ENCODE assay signal across 28 cellular contexts in genomic region chr1:168474322-168474721, GRCh38.
"Had no signal": no experiment of that assay in that cellular context is flagged by ENCODE, and none has a peak within 500 bp of the region (broad histone marks: within the 10 kb centered on the region; RNA-seq: fewer than 3 reads in every experiment).

No MANE protein-coding gene starts in this region.

- H3K36me3 Mint-ChIP-seq: natural killer cell; neural progenitor cell; stimulated activated effector memory CD8-positive, alpha-beta T cell treated with anti-CD3 and anti-CD28 coated beads, Interleukin-12 subunit alpha, Interleukin-12 subunit beta, amount 100 ng/mL, for 72 hours; stimulated activated naive B cell treated with anti-CD40 and anti-IgM and Interleukin-4, amounts not matched to agents 10 μg/mL and 1 μg/mL and 100 μg/mL, for 72 hours had no signal

- H3K79me2 ChIP-seq: parathyroid adenoma had no signal

- H3K36me3 ChIP-seq: neural progenitor cell, ovary, spleen, stomach, thoracic aorta, tibial artery, transverse colon, upper lobe of left lung, uterus had no signal

- H3K9me3 ChIP-seq: ovary, psoas muscle, thoracic aorta, tibial artery, uterus had no signal

- H3K27ac Mint-ChIP-seq: nephron; progenitor cell of endocrine pancreas; stimulated activated effector memory CD8-positive, alpha-beta T cell treated with anti-CD3 and anti-CD28 coated beads, Interleukin-12 subunit alpha, Interleukin-12 subunit beta, amount 100 ng/mL, for 72 hours; stimulated activated naive B cell treated with anti-CD40 and anti-IgM and Interleukin-4, amounts not matched to agents 10 μg/mL and 1 μg/mL and 100 μg/mL, for 72 hours; stimulated activated naive CD8-positive, alpha-beta T cell treated with anti-CD3 and anti-CD28 coated beads, Interleukin-15, Interleukin-2, amounts not matched to agents 100 ng/mL and 50 ng/mL, for 24 hours had no signal

- H3K4me1 ChIP-seq: neural progenitor cell, parathyroid adenoma had no signal

- H3K27me3 Mint-ChIP-seq: naive thymus-derived CD4-positive, alpha-beta T cell; progenitor cell of endocrine pancreas; stimulated activated naive B cell treated with anti-CD40 and anti-IgM and Interleukin-4, amounts not matched to agents 10 μg/mL and 1 μg/mL and 100 μg/mL, for 72 hours; stimulated activated naive CD8-positive, alpha-beta T cell treated with anti-CD3 and anti-CD28 coated beads, Interleukin-15, Interleukin-2, amounts not matched to agents 100 ng/mL and 50 ng/mL, for 24 hours had no signal

- H3K9ac ChIP-seq: neural progenitor cell, parathyroid adenoma had no signal

- ATAC-seq: naive thymus-derived CD4-positive, alpha-beta T cell; natural killer cell; psoas muscle; right cardiac atrium; sciatic nerve; stimulated activated effector memory CD8-positive, alpha-beta T cell treated with anti-CD3 and anti-CD28 coated beads, Interleukin-12 subunit alpha, Interleukin-12 subunit beta, amount 100 ng/mL, for 72 hours; stimulated activated naive B cell treated with anti-CD40 and anti-IgM and Interleukin-4, amounts not matched to agents 10 μg/mL and 1 μg/mL and 100 μg/mL, for 72 hours had no signal

- H3K4me2 ChIP-seq: neural progenitor cell, smooth muscle cell had no signal

- H3K27ac ChIP-seq: neural progenitor cell, ovary, parathyroid adenoma, psoas muscle, skin epidermis, stomach, thoracic aorta, tibial artery, transverse colon, upper lobe of left lung, uterus had no signal

- H3K27me3 ChIP-seq: neural progenitor cell, ovary, spleen, stomach, tibial artery, transverse colon, upper lobe of left lung, uterus had no signal

- DNase-seq: naive thymus-derived CD4-positive, alpha-beta T cell; natural killer cell; occipital lobe; ovary; posterior cingulate gyrus; psoas muscle; spleen; stimulated activated CD4-positive, alpha-beta T cell treated with anti-CD3 and anti-CD28 coated beads, Interleukin-12 subunit alpha, Interleukin-12 subunit beta, amount 100 ng/mL, for 4 hours; stimulated activated CD4-positive, alpha-beta T cell treated with anti-CD3 and anti-CD28 coated beads, Interleukin-1b, Interleukin-23, amount 100 ng/mL, for 48 hours; stimulated activated CD4-positive, alpha-beta T cell treated with anti-CD3 and anti-CD28 coated beads, Interleukin-4, amount 100 ng/mL, for 1 hour; stimulated activated naive B cell treated with anti-CD40 and anti-IgM and Interleukin-4, amounts not matched to agents 10 μg/mL and 1 μg/mL and 100 μg/mL, for 72 hours; stimulated activated naive CD4-positive, alpha-beta T cell treated with Interleukin-2 at 50 U/mL for 16 hours; stomach; tibial artery; transverse colon; upper lobe of left lung; uterus had no signal

- H3K4me3 ChIP-seq: neural progenitor cell, ovary, psoas muscle, skin epidermis, smooth muscle cell, spleen, stomach, thoracic aorta, tibial artery, transverse colon, upper lobe of left lung, uterus had no signal

- H3K4me3 Mint-ChIP-seq: naive thymus-derived CD4-positive, alpha-beta T cell; natural killer cell; nephron; neural progenitor cell; stimulated activated effector memory CD8-positive, alpha-beta T cell treated with anti-CD3 and anti-CD28 coated beads, Interleukin-12 subunit alpha, Interleukin-12 subunit beta, amount 100 ng/mL, for 72 hours; stimulated activated naive B cell treated with anti-CD40 and anti-IgM and Interleukin-4, amounts not matched to agents 10 μg/mL and 1 μg/mL and 100 μg/mL, for 72 hours; stimulated activated naive CD8-positive, alpha-beta T cell treated with anti-CD3 and anti-CD28 coated beads, Interleukin-15, Interleukin-2, amounts not matched to agents 100 ng/mL and 50 ng/mL, for 24 hours had no signal

- H2AFZ ChIP-seq: neural progenitor cell, parathyroid adenoma had no signal

- H3K4me1 Mint-ChIP-seq: stimulated activated naive B cell treated with anti-CD40 and anti-IgM and Interleukin-4, amounts not matched to agents 10 μg/mL and 1 μg/mL and 100 μg/mL, for 72 hours had no signal
